Comparison of ENCODE assay signal across 1 cellular context in genomic region chr6:129672883-129673631, GRCh38.
TF ChIP-seq lines count a peak whose summit lies in the region.

No MANE protein-coding gene starts in this region.

TF ChIP-seq in GM23338, 12 proteins besides CTCF, POLR2A, EP300 and RAD21 (continued from another document):
- TF ChIP-seq ZNF462 (CRISPR knock-in tag; IDR thresholded peaks at IDR 0.05) (no peak), EZH2phosphoT487 (IDR thresholded peaks at IDR 0.05; ENCODE audit: unreplicated experiment) (no peak)
TF ChIP-seq in GM23338: peak in this region for 0.
